17 cellular contexts compared by ENCODE assay signal in the genomic region with DNA sequence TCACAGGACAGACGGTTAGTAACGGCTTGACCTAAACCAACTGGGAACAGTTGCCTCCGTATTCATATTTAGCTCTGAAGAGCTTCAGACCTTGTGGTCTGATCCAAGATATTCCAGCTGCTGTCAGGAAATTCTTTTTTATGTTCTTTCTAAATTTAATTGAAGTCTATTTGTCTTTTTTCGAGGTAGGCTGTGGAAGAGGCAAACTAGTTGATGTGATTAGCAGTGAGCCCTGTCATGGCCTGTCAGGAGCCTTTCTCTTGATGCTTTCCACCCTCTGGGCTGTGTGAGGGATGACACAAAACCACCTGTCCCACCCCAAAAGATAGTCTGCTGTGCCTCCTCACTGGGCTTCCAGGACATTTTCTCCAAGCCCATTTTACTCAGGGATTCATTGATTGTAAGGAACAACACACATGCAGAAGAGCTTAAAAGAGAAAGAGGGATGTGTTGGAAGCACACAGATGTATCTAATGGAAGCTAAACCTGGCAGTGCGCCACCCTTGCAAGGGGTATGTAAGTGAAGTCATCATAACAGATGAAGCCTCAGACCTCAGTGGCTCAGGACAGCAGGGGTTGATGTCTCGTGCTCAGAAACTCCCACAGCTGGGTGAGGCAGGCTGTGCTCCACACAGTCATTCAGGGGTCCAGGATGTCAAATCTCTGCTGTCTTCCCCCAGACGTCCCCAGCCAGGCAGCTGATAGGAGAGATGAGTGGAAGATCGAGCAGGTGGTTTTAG.
"Had no signal": no experiment of that assay in that cellular context is flagged by ENCODE, and none has a peak within 500 bp of the region (broad histone marks: within the 10 kb centered on the region; RNA-seq: fewer than 3 reads in every experiment).

No MANE protein-coding gene starts in this region.

- H3K36me3 Mint-ChIP-seq: activated CD4-positive, alpha-beta memory T cell treated with anti-CD3 and anti-CD28 coated beads for 36 hours; activated CD8-positive, alpha-beta memory T cell treated with anti-CD3 and anti-CD28 coated beads, Interleukin-2, amount 10 ng/mL, durations not matched to agents 7 days and 5 days; activated naive CD4-positive, alpha-beta T cell treated with anti-CD3 and anti-CD28 coated beads, Interleukin-2, amount 10 ng/mL, durations not matched to agents 7 days and 5 days; naive B cell; stimulated activated naive B cell treated with anti-CD40 and anti-IgM and Interleukin-4, amounts not matched to agents 10 μg/mL and 1 μg/mL and 100 μg/mL, for 72 hours had no signal

- H3K27ac ChIP-seq: coronary artery, foreskin keratinocyte, pancreas, tibial nerve had no signal

- H3K4me3 Mint-ChIP-seq: activated CD4-positive, alpha-beta memory T cell treated with anti-CD3 and anti-CD28 coated beads for 36 hours; activated CD4-positive, alpha-beta T cell treated with anti-CD3 and anti-CD28 coated beads for 36 hours; activated CD8-positive, alpha-beta memory T cell treated with anti-CD3 and anti-CD28 coated beads, Interleukin-2, amount 10 ng/mL, durations not matched to agents 7 days and 5 days; activated naive CD4-positive, alpha-beta T cell treated with anti-CD3 and anti-CD28 coated beads, Interleukin-2, amount 10 ng/mL, durations not matched to agents 7 days and 5 days; activated T-cell treated with anti-CD3 and anti-CD28 coated beads, Interleukin-2, amount 50 U/mL, for 24 hours; immature natural killer cell; naive B cell; stimulated activated naive B cell treated with anti-CD40 and anti-IgM and Interleukin-4, amounts not matched to agents 10 μg/mL and 1 μg/mL and 100 μg/mL, for 72 hours; T-helper 17 cell had no signal

- ATAC-seq: activated CD4-positive, alpha-beta T cell treated with anti-CD3 and anti-CD28 coated beads for 36 hours; activated CD8-positive, alpha-beta memory T cell treated with anti-CD3 and anti-CD28 coated beads, Interleukin-2, amount 10 ng/mL, durations not matched to agents 7 days and 5 days; foreskin keratinocyte; pancreas; stimulated activated naive B cell treated with anti-CD40 and anti-IgM and Interleukin-4, amounts not matched to agents 10 μg/mL and 1 μg/mL and 100 μg/mL, for 72 hours; T-helper 17 cell had no signal

- H3K27me3 ChIP-seq: foreskin keratinocyte, pancreas, tibial nerve had no signal

- H3K4me1 ChIP-seq: pancreas had no signal

- H3K27ac Mint-ChIP-seq: activated CD4-positive, alpha-beta memory T cell treated with anti-CD3 and anti-CD28 coated beads for 36 hours; activated CD4-positive, alpha-beta T cell treated with anti-CD3 and anti-CD28 coated beads for 36 hours; activated CD8-positive, alpha-beta memory T cell treated with anti-CD3 and anti-CD28 coated beads, Interleukin-2, amount 10 ng/mL, durations not matched to agents 7 days and 5 days; activated naive CD4-positive, alpha-beta T cell treated with anti-CD3 and anti-CD28 coated beads, Interleukin-2, amount 10 ng/mL, durations not matched to agents 7 days and 5 days; activated T-cell treated with anti-CD3 and anti-CD28 coated beads, Interleukin-2, amount 50 U/mL, for 24 hours; naive B cell; stimulated activated naive B cell treated with anti-CD40 and anti-IgM and Interleukin-4, amounts not matched to agents 10 μg/mL and 1 μg/mL and 100 μg/mL, for 72 hours; T-helper 17 cell had no signal

- H3K9me3 Mint-ChIP-seq: activated naive CD4-positive, alpha-beta T cell treated with anti-CD3 and anti-CD28 coated beads, Interleukin-2, amount 10 ng/mL, durations not matched to agents 7 days and 5 days; activated T-cell treated with anti-CD3 and anti-CD28 coated beads, Interleukin-2, amount 50 U/mL, for 24 hours; immature natural killer cell; stimulated activated naive B cell treated with anti-CD40 and anti-IgM and Interleukin-4, amounts not matched to agents 10 μg/mL and 1 μg/mL and 100 μg/mL, for 72 hours had no signal

- H3K4me3 ChIP-seq: coronary artery, pancreas, tibial nerve had no signal

- DNase-seq: activated CD4-positive, alpha-beta memory T cell treated with anti-CD3 and anti-CD28 coated beads for 36 hours; activated CD4-positive, alpha-beta T cell treated with anti-CD3 and anti-CD28 coated beads for 36 hours; activated CD8-positive, alpha-beta memory T cell treated with anti-CD3 and anti-CD28 coated beads, Interleukin-2, amount 10 ng/mL, durations not matched to agents 7 days and 5 days; activated naive CD4-positive, alpha-beta T cell treated with anti-CD3 and anti-CD28 coated beads, Interleukin-2, amount 10 ng/mL, durations not matched to agents 7 days and 5 days; activated T-cell treated with anti-CD3 and anti-CD28 coated beads, Interleukin-2, amount 50 U/mL, for 24 hours; effector CD4-positive, alpha-beta T cell; foreskin keratinocyte; head of caudate nucleus; immature natural killer cell; midbrain; naive B cell; pancreas; stimulated activated CD4-positive, alpha-beta T cell treated with anti-CD3 and anti-CD28 coated beads, Interleukin-4, amount 100 ng/mL, for 1 hour; stimulated activated naive B cell treated with anti-CD40 and anti-IgM and Interleukin-4, amounts not matched to agents 10 μg/mL and 1 μg/mL and 100 μg/mL, for 72 hours; T-helper 17 cell had no signal

- H3K4me1 Mint-ChIP-seq: activated CD4-positive, alpha-beta T cell treated with anti-CD3 and anti-CD28 coated beads for 36 hours; activated CD8-positive, alpha-beta memory T cell treated with anti-CD3 and anti-CD28 coated beads, Interleukin-2, amount 10 ng/mL, durations not matched to agents 7 days and 5 days; activated naive CD4-positive, alpha-beta T cell treated with anti-CD3 and anti-CD28 coated beads, Interleukin-2, amount 10 ng/mL, durations not matched to agents 7 days and 5 days; naive B cell; stimulated activated naive B cell treated with anti-CD40 and anti-IgM and Interleukin-4, amounts not matched to agents 10 μg/mL and 1 μg/mL and 100 μg/mL, for 72 hours; T-helper 17 cell had no signal

- H3K36me3 ChIP-seq: pancreas, tibial nerve had no signal

- H3K27me3 Mint-ChIP-seq: activated naive CD4-positive, alpha-beta T cell treated with anti-CD3 and anti-CD28 coated beads, Interleukin-2, amount 10 ng/mL, durations not matched to agents 7 days and 5 days had no signal

- H3K9me3 ChIP-seq: pancreas had no signal
